Comparison of ENCODE assay signal across 10 cellular contexts in the genomic region with DNA sequence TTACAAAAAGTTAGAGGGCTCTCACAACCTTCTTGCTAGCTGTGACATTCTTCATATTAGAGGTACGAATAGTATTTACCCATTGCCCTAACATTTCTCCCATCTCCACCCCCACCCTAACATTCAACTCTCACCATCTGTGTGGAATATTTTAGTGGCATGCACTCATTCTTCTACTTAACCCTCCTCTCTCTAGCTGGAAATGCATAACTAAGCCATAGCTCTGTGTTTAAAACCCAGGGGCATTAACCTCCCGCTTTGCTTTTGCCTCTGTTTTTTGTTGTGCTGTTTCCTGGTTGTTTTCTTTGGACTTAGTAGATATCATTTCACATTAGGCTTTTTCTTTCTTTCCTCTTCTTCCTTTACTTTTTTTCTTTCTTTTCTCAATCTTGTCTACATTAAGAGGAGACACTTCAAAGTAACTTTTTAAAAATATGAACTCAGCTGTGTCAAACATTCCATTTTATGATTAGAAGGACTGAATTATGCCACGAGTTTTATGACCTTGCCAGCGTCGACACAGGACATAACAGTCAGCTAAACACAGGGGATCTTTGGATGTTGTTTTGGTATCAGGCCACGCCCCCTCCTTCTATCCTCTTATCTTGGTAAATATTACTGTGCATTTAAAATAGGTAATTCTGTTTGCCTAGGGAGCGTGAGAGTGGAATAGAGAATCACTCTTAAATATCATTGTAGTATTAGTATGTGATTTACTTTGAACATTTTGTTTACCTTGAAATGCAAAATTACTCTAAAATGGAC.
DNase-seq lines count a peak whose midpoint lies in the region; ATAC-seq, FAIRE-seq and TF ChIP-seq lines count a peak whose summit lies in the region.
"Had no signal": no experiment of that assay in that cellular context is flagged by ENCODE, and none has a peak within 500 bp of the region (broad histone marks: within the 10 kb centered on the region; RNA-seq: fewer than 3 reads in every experiment).

No MANE protein-coding gene starts in this region.

- intact Hi-C loops in pancreas (cut with DNase I): no loop called here

- 19 to 20% methylated on average over 7 of the region's 7 CpGs for WGBS in pancreas, 2 donors

- TF ChIP-seq CTCF in pancreas (IDR thresholded peaks at IDR 0.05): no peak
- no peak for TF ChIP-seq CTCF in GM13977 (IDR thresholded peaks at IDR 0.05; ENCODE audit: extremely low read depth, insufficient read depth, missing control alignments)

- FAIRE-seq in pancreas (lab: Jason Lieb, UNC): no peak

- H3K36me3 Mint-ChIP-seq in activated T-cell treated with anti-CD3 and anti-CD28 coated beads, Interleukin-2, amount 50 U/mL, for 4 hours (ENCODE audit: insufficient read depth): no peaks in the 10 kb centered on the region

- no peaks in the 10 kb centered on the region for H3K27me3 ChIP-seq in pancreas

- DNase-seq in DMS 273 treated with DMSO at 0.1 percent for 48 hours (lab: John Stamatoyannopoulos, UW) (peak; percentile 27), NCI-H748 (lab: John Stamatoyannopoulos, UW; ENCODE audit: unreplicated experiment) (peak; percentile 82), fibroblast of peridontal ligament (ENCODE audit: extremely low read depth) (peak; percentile 51), pancreas (no peak), KG1 (lab: John Stamatoyannopoulos, UW) (no peak), GM19240 (ENCODE audit: insufficient read length, low spot score) (no peak), GM13977 (ENCODE audit: low spot score) (no peak)
- DNase-seq in activated T-cell treated with anti-CD3 and anti-CD28 coated beads, Interleukin-2, amount 50 U/mL, for 4 hours: no peak
- DNase-seq: activated effector memory CD4-positive, alpha-beta T cell treated with anti-CD3 and anti-CD28 coated beads, Interleukin-2, amount 50 U/mL, for 16 hours; DND-41 had no signal

- H3K4me3 ChIP-seq in pancreas: no peak overlapping the region

- no peaks in the 10 kb centered on the region for H3K9me3 ChIP-seq in pancreas

- no peaks in the 10 kb centered on the region for H3K36me3 ChIP-seq in pancreas

- H3K9me3 Mint-ChIP-seq in activated T-cell treated with anti-CD3 and anti-CD28 coated beads, Interleukin-2, amount 50 U/mL, for 4 hours: no peaks in the 10 kb centered on the region

- H3K27ac ChIP-seq in pancreas: peak overlapping the region in 3 of 4 donors; percentile 10 to 42 (median 25)

- peak in 3 of 4 donors; percentile 35 to 54 (median 52) for ATAC-seq in pancreas
- no peak for ATAC-seq in activated T-cell treated with anti-CD3 and anti-CD28 coated beads, Interleukin-2, amount 50 U/mL, for 4 hours

- in situ Hi-C loops in GM13977 (cut with MboI; ENCODE audit: low pct_unique_long_range_greater_than_20kb, low sequenced_read_pairs, unreplicated experiment): no loop called here

- no peaks in the 10 kb centered on the region for H3K4me1 Mint-ChIP-seq in activated T-cell treated with anti-CD3 and anti-CD28 coated beads, Interleukin-2, amount 50 U/mL, for 4 hours (ENCODE audit: low read depth)

- H3K4me1 ChIP-seq in pancreas: peaks cover 0 to 16% (median 8%) of the 10 kb centered on the region in 3 donors

- peaks cover 11% of the 10 kb centered on the region for H3K27me3 Mint-ChIP-seq in activated T-cell treated with anti-CD3 and anti-CD28 coated beads, Interleukin-2, amount 50 U/mL, for 4 hours (ENCODE audit: low read depth)

- no peak overlapping the region for H3K4me3 Mint-ChIP-seq in activated T-cell treated with anti-CD3 and anti-CD28 coated beads, Interleukin-2, amount 50 U/mL, for 4 hours

Comparison
In these comparisons a context has a peak if more than half of its experiments do, and no peak if none do; other contexts are left out.
1. DNase-seq: peak in DMS 273 treated with DMSO at 0.1 percent for 48 hours (single experiment), NCI-H748 (single experiment) and fibroblast of peridontal ligament (single experiment); none in pancreas (0 of 6), KG1 (single experiment), GM19240 (single experiment), activated T-cell treated with anti-CD3 and anti-CD28 coated beads, Interleukin-2, amount 50 U/mL, for 4 hours (single experiment) and GM13977 (single experiment).
2. ATAC-seq: peak in pancreas (3 of 4); none in activated T-cell treated with anti-CD3 and anti-CD28 coated beads, Interleukin-2, amount 50 U/mL, for 4 hours (0 of 2).